Comparison of ENCODE assay signal across 8 cellular contexts in the genomic region with DNA sequence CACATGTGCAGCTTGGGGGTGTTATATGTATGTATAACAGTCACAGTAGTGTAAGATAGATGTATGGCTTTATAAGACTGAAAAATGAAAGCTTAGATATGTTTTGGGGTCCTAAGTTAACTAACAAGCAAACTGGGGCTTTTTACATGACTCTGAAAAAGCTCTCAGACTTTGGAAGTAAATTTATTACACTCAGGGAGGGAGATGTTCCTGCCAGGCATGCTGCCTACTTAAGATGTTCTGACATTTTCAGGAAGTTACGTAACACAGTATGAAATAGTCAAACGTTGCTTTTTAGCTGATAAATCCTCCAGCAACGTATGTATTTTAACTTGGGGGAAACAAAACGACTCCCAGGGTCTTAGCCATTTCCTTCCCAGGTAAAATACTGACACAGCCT.
A peak's percentile ranks its signal among the peaks of the same experiment; 100 is the strongest.
DNase-seq lines count a peak whose midpoint lies in the region; ATAC-seq and TF ChIP-seq lines count a peak whose summit lies in the region.

No MANE protein-coding gene starts in this region.

- H3K79me2 ChIP-seq in DOHH2 (ENCODE audit: control insufficient read depth, low read length) = peaks cover 38% of the 10 kb centered on the region

- peak overlapping the region; percentile 97 for H3K4me3 Mint-ChIP-seq in central memory CD8-positive, alpha-beta T cell

- peaks cover 50% of the 10 kb centered on the region for H3K4me1 Mint-ChIP-seq in central memory CD8-positive, alpha-beta T cell

- H3K27me3 ChIP-seq in DOHH2 (ENCODE audit: control insufficient read depth, low read length) (no peaks in the 10 kb centered on the region), neutrophil (no peaks in the 10 kb centered on the region)

- TF ChIP-seq CTCF in DOHH2 (IDR thresholded peaks at IDR 0.05; ENCODE audit: low read depth, low read length, poor library complexity, severe bottlenecking) (no peak), neutrophil (IDR thresholded peaks at IDR 0.05) (no peak)

- H3K9me3 Mint-ChIP-seq in central memory CD8-positive, alpha-beta T cell = no peaks in the 10 kb centered on the region

- peaks cover 4% of the 10 kb centered on the region; the same call in 1 of the 2 replicates for H3F3A ChIP-seq in DOHH2 (ENCODE audit: control insufficient read depth, insufficient read depth)

- peak overlapping the region; percentile 98 for H3K4me2 ChIP-seq in DOHH2 (ENCODE audit: low read length)

- H3K27me3 Mint-ChIP-seq in central memory CD8-positive, alpha-beta T cell = no peaks in the 10 kb centered on the region

- ATAC-seq in central memory CD8-positive, alpha-beta T cell (replicated peaks; ENCODE audit: extremely low read depth, poor library complexity, severe bottlenecking) = no peak
- ATAC-seq in HG02870 (IDR thresholded peaks at IDR 0.05; ENCODE audit: unreplicated experiment) = no peak

- peak overlapping the region; percentile 90 for H3K4me3 ChIP-seq in DOHH2 (ENCODE audit: low read length)
- peak overlapping the region in 1 of 2 experiments; percentile 87 for H3K4me3 ChIP-seq in neutrophil (ENCODE audit: low read depth in 1 of 2, low read length in 1 of 2)

- DNase-seq in NOMO-1 treated with dmso at 0.1 percent for 144 hours (lab: John Stamatoyannopoulos, UW; ENCODE audit: unreplicated experiment) (peak; percentile 53), globus pallidus (ENCODE audit: low spot score) (no peak), SHP77 treated with DMSO at 0.1 percent for 48 hours (lab: John Stamatoyannopoulos, UW) (no peak), T-helper 9 cell (no peak)
- no peak for DNase-seq in central memory CD8-positive, alpha-beta T cell (ENCODE audit: low spot score in 2 of 2)

- H3K4me1 ChIP-seq in DOHH2 (ENCODE audit: control insufficient read depth, low read length) = peaks cover 38% of the 10 kb centered on the region
- peaks cover 56 to 67% of the 10 kb centered on the region in 2 experiments for H3K4me1 ChIP-seq in neutrophil (ENCODE audit: control insufficient read depth in 1 of 2, insufficient read depth in 1 of 2, low read depth in 1 of 2, low read length in 1 of 2)

- peak overlapping the region; percentile 98 for H3K27ac Mint-ChIP-seq in central memory CD8-positive, alpha-beta T cell (ENCODE audit: low read depth)

- H3K9me2 ChIP-seq in DOHH2 (replicated peaks; ENCODE audit: control insufficient read depth, low read length) = no peaks in the 10 kb centered on the region

- no peaks in the 10 kb centered on the region for H3K9me3 ChIP-seq in DOHH2 (ENCODE audit: control insufficient read depth, insufficient read depth, low read length)
- H3K9me3 ChIP-seq in neutrophil = no peaks in the 10 kb centered on the region

- H3K36me3 Mint-ChIP-seq in central memory CD8-positive, alpha-beta T cell (ENCODE audit: insufficient read depth) = peaks cover 16% of the 10 kb centered on the region

- H4K20me1 ChIP-seq in DOHH2 (ENCODE audit: control insufficient read depth, insufficient read depth, low read depth, low read length) = no peaks in the 10 kb centered on the region

- H3K27ac ChIP-seq in DOHH2 (ENCODE audit: low read depth, low read length) (peak overlapping the region; percentile 71), neutrophil (peak overlapping the region; percentile 85)

- H3K36me3 ChIP-seq in DOHH2 (ENCODE audit: control insufficient read depth, low read length) = no peaks in the 10 kb centered on the region
- H3K36me3 ChIP-seq in neutrophil = no peaks in the 10 kb centered on the region
